8 cellular contexts compared by ENCODE assay signal in genomic region chr1:147928236-147929132, GRCh38. TPM values are rescaled to one million over a fixed set of nuclear protein-coding genes. Genes with fewer than 3 reads are reported as not detected.
DNase-seq lines count a peak whose midpoint lies in the region; ATAC-seq, FAIRE-seq and TF ChIP-seq lines count a peak whose summit lies in the region.
"Not testable (repeated sequence)": the region's sequence is repeated elsewhere in the genome, so short reads cannot be mapped to it uniquely, and the experiment has no call there.

Gene GPR89B, plus strand, starts transcription at chr1:147928420. Its CDS starts 117 bp downstream, at chr1:147928537.

- H2BK15ac ChIP-seq in H1 (ENCODE audit: low read length): not testable (repeated sequence)

- not testable (repeated sequence) for TF ChIP-seq EP300 in H1 (IDR thresholded peaks at IDR 0.05; ENCODE audit: borderline replicate concordance in 1 of 2, low read depth in 2 of 2, low read length in 2 of 2)

- not testable (repeated sequence) for H3K14ac ChIP-seq in H1 (ENCODE audit: insufficient read length)

- not testable (repeated sequence) for H3K4ac ChIP-seq in H1 (replicated peaks; ENCODE audit: insufficient read length, low read depth, low read length)

- not testable (repeated sequence) for H2BK12ac ChIP-seq in H1 (ENCODE audit: low read depth, low read length)

- peak within 1 kb of the TSS; percentile 51 to 78 (median 58) for H3K4me3 ChIP-seq in H1 (ENCODE audit: extremely low read depth in 1 of 4, insufficient read depth in 2 of 4, low read depth in 3 of 4, low read length in 4 of 4)

- H2BK5ac ChIP-seq in H1 (ENCODE audit: low read depth, low read length): not testable (repeated sequence)

- H4K8ac ChIP-seq in H1 (ENCODE audit: extremely low read depth, insufficient read depth, low read length): not testable (repeated sequence)

- H3K36me3 ChIP-seq in H1 (ENCODE audit: control insufficient read depth in 2 of 4, insufficient read depth in 4 of 4, low read length in 3 of 4): not testable (repeated sequence)

- peak within 1 kb of the TSS; percentile 85 for H3K4me3 Mint-ChIP-seq in memory B cell

- not testable (repeated sequence) for H3K27ac Mint-ChIP-seq in memory B cell

- H3K23ac ChIP-seq in H1 (ENCODE audit: insufficient read length): not testable (repeated sequence)

- not testable (repeated sequence) for H3K4me1 ChIP-seq in H1 (replicated peaks in 1 of 4; ENCODE audit: control insufficient read depth in 3 of 4, insufficient read depth in 4 of 4, low read length in 3 of 4)

- H4K91ac ChIP-seq in H1 (replicated peaks; ENCODE audit: insufficient read length, low read length): not testable (repeated sequence)

- not testable (repeated sequence) for H2AFZ ChIP-seq in H1 (ENCODE audit: low read length)

- not testable (repeated sequence) for H2AK5ac ChIP-seq in H1 (ENCODE audit: low read depth, low read length)

- H2BK20ac ChIP-seq in H1 (ENCODE audit: low read length): not testable (repeated sequence)

- not testable (repeated sequence) for H3K27ac ChIP-seq in H1 (ENCODE audit: low read depth, low read length)

- not testable (repeated sequence) for H3K79me1 ChIP-seq in H1 (ENCODE audit: low read depth, low read length)

- not testable (repeated sequence) for FAIRE-seq in H1 (lab: Jason Lieb, UNC)

- peak; percentile 99 for ATAC-seq in memory B cell (ENCODE audit: low read depth)

- H4K5ac ChIP-seq in H1 (ENCODE audit: insufficient read length, low read depth, low read length): not testable (repeated sequence)

- H3K56ac ChIP-seq in H1 (replicated peaks; ENCODE audit: insufficient read length, low read depth, low read length): not testable (repeated sequence)

- not testable (repeated sequence) for H3K23me2 ChIP-seq in H1 (ENCODE audit: low read depth, low read length)

- TF ChIP-seq CTCF in GM20000 (IDR thresholded peaks at IDR 0.05; ENCODE audit: extremely low read depth, missing control alignments); H1 (IDR thresholded peaks at IDR 0.05; ENCODE audit: control extremely low read depth in 1 of 3, insufficient read depth in 1 of 3, low read depth in 1 of 3, low read length in 3 of 3): not testable (repeated sequence)

- DNase-seq in CMK (ENCODE audit: low read depth) (peak; percentile 54), GM20000 (ENCODE audit: low spot score) (peak; percentile 86), HT-29 (ENCODE audit: low spot score) (peak; percentile 91), NOMO-1 (lab: John Stamatoyannopoulos, UW; ENCODE audit: unreplicated experiment in 2 of 2) (peak; percentile 63 to 85), H1 (ENCODE audit: low read depth in 1 of 2, low spot score in 2 of 2) (peak; percentile 64 to 90), memory B cell (ENCODE audit: low spot score in 2 of 2) (peak; percentile 72 to 87)
- peak; percentile 88 for DNase-seq in stimulated activated CD8-positive, alpha-beta memory T cell treated with anti-CD3 and anti-CD28 coated beads, Interleukin-12 subunit alpha, Interleukin-12 subunit beta, amount 100 ng/mL, for 1 hour (ENCODE audit: low read depth)

- H3K18ac ChIP-seq in H1 (ENCODE audit: extremely low read depth, low read length): not testable (repeated sequence)

- H3K4me1 Mint-ChIP-seq in memory B cell: peaks cover 22% of the 10 kb centered on the region

- H3K79me2 ChIP-seq in H1 (ENCODE audit: control insufficient read depth in 1 of 2, insufficient read depth in 2 of 2, low read length in 2 of 2): not testable (repeated sequence)

- TF ChIP-seq RAD21 in H1 (IDR thresholded peaks at IDR 0.05 in 1 of 2, conservative IDR thresholded peaks at IDR 0.05 in 1 of 2; ENCODE audit: low read depth in 2 of 2, low read length in 2 of 2): not testable (repeated sequence)

- peak within 1 kb of the TSS; percentile 39 to 55; a peak in 3 of 4 replicates for H3K4me2 ChIP-seq in H1 (ENCODE audit: insufficient read depth in 1 of 2, low read depth in 2 of 2, low read length in 2 of 2)

- H3K9ac ChIP-seq in H1 (replicated peaks in 1 of 4; ENCODE audit: extremely low read depth in 1 of 4, low read depth in 3 of 4, low read length in 3 of 4): peak within 1 kb of the TSS; percentile 56 to 63 (median 56)

- not testable (repeated sequence) for H3K9me3 Mint-ChIP-seq in memory B cell

- CTCF ChIA-PET in activated CD8-positive, alpha-beta memory T cell treated with anti-CD3 and anti-CD28 coated beads for 36 hours (lab: Charles Lee); H1 (lab: Charles Lee; ENCODE audit: partially characterized antibody): not testable (repeated sequence)

- not testable (repeated sequence) for H3K27me3 Mint-ChIP-seq in memory B cell

- not testable (repeated sequence) for H4K20me1 ChIP-seq in H1 (replicated peaks in 1 of 2; ENCODE audit: control insufficient read depth in 1 of 2, insufficient read depth in 2 of 2, low read length in 2 of 2)

- H3K27me3 ChIP-seq in H1 (replicated peaks in 1 of 4; ENCODE audit: control insufficient read depth in 3 of 4, extremely low read depth in 1 of 4, insufficient read depth in 3 of 4, low read length in 3 of 4): not testable (repeated sequence)

- H2BK120ac ChIP-seq in H1 (replicated peaks; ENCODE audit: low read depth, low read length): not testable (repeated sequence)

- not testable (repeated sequence) for H3K36me3 Mint-ChIP-seq in memory B cell

- 2% methylated on average over 37 of the region's 72 CpGs; no CpG with 5 or more reads in 1 of the 2 experiments for WGBS in H1 (ENCODE audit: extremely low coverage in 1 of 2, insufficient coverage in 1 of 2, insufficient read length in 1 of 2, insufficient replicate concordance in 2 of 2, low coverage in 1 of 2, low lambda C conversion rate in 2 of 2, missing lambda C conversion rate in 1 of 2), 2 experiments

- peak; percentile 85 to 87 for TF ChIP-seq POLR2A in H1 (IDR thresholded peaks at IDR 0.05; ENCODE audit: control extremely low read depth in 1 of 2, low read depth in 2 of 2, low read length in 2 of 2)

- H3K9me3 ChIP-seq in H1 (ENCODE audit: insufficient read depth in 2 of 2, low read depth in 1 of 2, low read length in 1 of 2): not testable (repeated sequence)

- POLR2A ChIA-PET in activated CD8-positive, alpha-beta memory T cell treated with anti-CD3 and anti-CD28 coated beads for 36 hours (lab: Charles Lee); H1 (lab: Charles Lee; ENCODE audit: partially characterized antibody): not testable (repeated sequence)

TF ChIP-seq in H1, 55 proteins besides CTCF, POLR2A, EP300 and RAD21:
- TF ChIP-seq TBP (IDR thresholded peaks at IDR 0.05; ENCODE audit: low read depth, low read length) (peak; percentile 82), TAF1 (IDR thresholded peaks at IDR 0.05; ENCODE audit: low read depth, low read length) (peak; percentile 90), PHF8 (conservative IDR thresholded peaks at IDR 0.05; ENCODE audit: low read depth, low read length) (peak; percentile 74), KDM4A (IDR thresholded peaks at IDR 0.05; ENCODE audit: low read depth, low read length, severe bottlenecking) (peak; percentile 41), CREB1 (IDR thresholded peaks at IDR 0.05) (peak; percentile 83), POLR2AphosphoS5 (IDR thresholded peaks at IDR 0.05; ENCODE audit: low read depth, low read length) (peak; percentile 89)
- TF ChIP-seq, protein P1, sequence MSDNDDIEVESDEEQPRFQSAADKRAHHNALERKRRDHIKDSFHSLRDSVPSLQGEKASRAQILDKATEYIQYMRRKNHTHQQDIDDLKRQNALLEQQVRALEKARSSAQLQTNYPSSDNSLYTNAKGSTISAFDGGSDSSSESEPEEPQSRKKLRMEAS (IDR thresholded peaks at IDR 0.05): peak; percentile 46; the same call in 1 of the 2 replicates

RNA-seq across cellular contexts. Expression of gene GPR89B, which starts in this region (rescaled TPM):
- 4.8 and 12.9 TPM in 2 replicates for total RNA-seq in HT-29 (2014; rRNA removed; shearing (Covaris generic))
- 10 to 100 TPM; 19.5 to 20.5 TPM for total RNA-seq in activated CD8-positive, alpha-beta memory T cell treated with anti-CD3 and anti-CD28 coated beads for 36 hours
- total RNA-seq in H1 (2021; fragmentation: NEBNext Ultra II Directional; extraction: Animal tissue kit (Norgen Biotek cat#: 25700)): 19.4 and 19.5 TPM in 2 replicates
- 16.8 and 32.5 TPM in 2 replicates for polyA plus RNA-seq in H1 (2011; rRNA removed)
- 21.3 TPM for polyA plus RNA-seq in H1 (2011; cell fraction: cytosol; rRNA removed)
- 13.1 TPM for polyA plus RNA-seq in H1 (2011; cell fraction: nucleus; rRNA removed)
- polyA plus RNA-seq in H1 (2012, experiment 1 of 2): 12.1 to 18.0 TPM (median 13.6 TPM) in 4 replicates
- 2.3 TPM for polyA plus RNA-seq in H1 (2012, experiment 2 of 2)
- 31.8 TPM for polyA plus RNA-seq in H1 (2013, experiment 1 of 2)
- polyA plus RNA-seq in H1 (2013, experiment 2 of 2): 34.6 TPM
- polyA minus RNA-seq in H1 (2011; rRNA and poly(A)+ RNA removed): 34.8 and 41.7 TPM in 2 replicates
- 15.0 TPM for polyA minus RNA-seq in H1 (2011; cell fraction: cytosol; rRNA and poly(A)+ RNA removed)
- 68.4 TPM for polyA minus RNA-seq in H1 (2011; cell fraction: nucleus; rRNA and poly(A)+ RNA removed)
